Comparison of ENCODE assay signal across 1 cellular context in genomic region chr11:65580031-65580692, GRCh38.
A peak's percentile ranks its signal among the peaks of the same experiment; 100 is the strongest.
TF ChIP-seq lines count a peak whose summit lies in the region.

No MANE protein-coding gene starts in this region.

TF ChIP-seq in HepG2, 621 proteins besides CTCF, POLR2A, EP300 and RAD21:
- no peak for TF ChIP-seq ZNF547 (CRISPR knock-in tag; IDR thresholded peaks at IDR 0.05)
- TF ChIP-seq TMF1 (CRISPR knock-in tag; IDR thresholded peaks at IDR 0.05; ENCODE audit: low read depth) = no peak
- peak; percentile 12 for TF ChIP-seq AGO2 (optimal IDR thresholded peaks at IDR 0.05; ENCODE audit: low read depth, low read length)
